In the genomic region with DNA sequence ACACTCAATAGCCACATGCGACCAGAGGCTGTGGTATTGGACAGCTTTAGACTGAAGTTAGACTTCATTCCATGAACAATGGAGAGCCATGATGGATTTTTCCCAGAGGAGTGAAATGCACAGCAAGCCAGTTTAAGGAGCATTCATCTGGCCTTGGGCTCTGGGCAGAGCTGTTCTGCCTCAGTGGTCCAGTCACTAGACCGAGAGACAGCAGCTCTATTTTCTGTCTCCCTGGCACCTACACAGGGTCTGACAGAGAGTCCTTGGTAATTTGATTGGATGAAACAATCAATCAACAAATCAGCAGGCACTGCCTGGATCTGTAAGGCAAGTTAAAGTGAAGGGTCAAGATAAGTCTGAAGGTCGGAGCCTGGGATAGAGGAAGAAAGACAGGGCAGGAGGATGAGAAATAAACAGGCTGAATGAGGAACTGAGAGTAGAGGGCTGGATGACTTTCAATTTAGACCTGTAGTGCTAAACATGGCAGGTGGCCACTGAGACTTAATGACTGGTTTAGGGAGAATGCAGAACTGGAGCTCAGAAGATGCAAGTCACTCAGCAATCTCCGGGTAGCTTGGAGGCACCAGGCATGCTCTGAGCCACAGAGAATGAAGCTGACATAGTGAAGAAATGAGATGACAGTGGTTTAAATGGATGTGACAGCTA, we compare ENCODE assay signal across 9 cellular contexts.
DNase-seq lines count a peak whose midpoint lies in the region; ATAC-seq and TF ChIP-seq lines count a peak whose summit lies in the region.
"Had no signal": no experiment of that assay in that cellular context is flagged by ENCODE, and none has a peak within 500 bp of the region (broad histone marks: within the 10 kb centered on the region; RNA-seq: fewer than 3 reads in every experiment).

No MANE protein-coding gene starts in this region.

- TF ChIP-seq POLR2A in sigmoid colon (IDR thresholded peaks at IDR 0.05), result no peak

- DNase-seq in pons (ENCODE audit: low spot score) (peak; percentile 38), substantia nigra (lab: John Stamatoyannopoulos, UW) (no peak), MCF 10A (ENCODE audit: unreplicated experiment) (no peak), osteoblast (ENCODE audit: insufficient read length, low spot score, missing footprints) (no peak), sigmoid colon (no peak)

- TF ChIP-seq EP300 in sigmoid colon (IDR thresholded peaks at IDR 0.05), result no peak

- TF ChIP-seq CTCF in MCF 10A (IDR thresholded peaks at IDR 0.05; ENCODE audit: unreplicated experiment) (no peak), osteoblast (IDR thresholded peaks at IDR 0.05; ENCODE audit: extremely low read depth, low read depth, low read length) (no peak), sigmoid colon (IDR thresholded peaks at IDR 0.05) (no peak)

- no peaks in the 10 kb centered on the region for H3K36me3 ChIP-seq in osteoblast (ENCODE audit: insufficient read depth, low read length)
- H3K36me3 ChIP-seq in sigmoid colon, result no peaks in the 10 kb centered on the region
- H3K36me3 ChIP-seq: SJSA1 had no signal

- CTCF ChIA-PET in MCF 10A (lab: Yijun Ruan, JAX), result interaction anchor here (0.6 to 0.8 kb wide), 2 partner anchors 21 to 1416 kb away, joined by 3 to 4 read pairs; no protein-coding TSS in a partner anchor

- H4K20me1 ChIP-seq in osteoblast (ENCODE audit: insufficient read depth, low read length), result no peaks in the 10 kb centered on the region

- H3K9me3 ChIP-seq in osteoblast (ENCODE audit: low read depth, low read length) (no peaks in the 10 kb centered on the region), sigmoid colon (no peaks in the 10 kb centered on the region)
- H3K9me3 ChIP-seq: SJSA1 had no signal

- H3K36me3 Mint-ChIP-seq in IgD-negative memory B cell (no peaks in the 10 kb centered on the region), MCF 10A (ENCODE audit: insufficient read depth, unreplicated experiment) (no peaks in the 10 kb centered on the region)

- H3K27ac Mint-ChIP-seq in IgD-negative memory B cell, result no peak overlapping the region
- H3K27ac Mint-ChIP-seq in MCF 10A (ENCODE audit: low read depth, unreplicated experiment), result no peak overlapping the region

- H3K4me1 Mint-ChIP-seq in IgD-negative memory B cell, result peaks cover 15 to 24% (median 19%) of the 10 kb centered on the region in 3 donors
- H3K4me1 Mint-ChIP-seq in MCF 10A (ENCODE audit: insufficient read depth, unreplicated experiment), result no peaks in the 10 kb centered on the region

- no peak overlapping the region for H3K4me2 ChIP-seq in osteoblast (ENCODE audit: insufficient read depth, low read length)

- intact Hi-C loops in MCF 10A (cut with micrococcal nuclease), result no loop called here
- intact Hi-C loops in sigmoid colon (cut with DNase I), result no loop called here

- no peak overlapping the region for H2AFZ ChIP-seq in osteoblast (ENCODE audit: low read length)

- 69 to 88% methylated on average over 4 of the region's 4 CpGs for WGBS in sigmoid colon, 2 donors

- no TSS peak for BruUV-seq in MCF 10A (replicated peaks; lab: Mats Ljungman, UMichigan)

- H3K27me3 Mint-ChIP-seq in IgD-negative memory B cell (peaks cover 4% of the 10 kb centered on the region), MCF 10A (ENCODE audit: insufficient read depth, unreplicated experiment) (peaks cover 47% of the 10 kb centered on the region)

- H3K27ac ChIP-seq in substantia nigra (ENCODE audit: low read depth, low read length, poor library complexity, severe bottlenecking), result no peak overlapping the region
- H3K27ac ChIP-seq in osteoblast (ENCODE audit: low read depth, low read length), result no peak overlapping the region
- no peak overlapping the region for H3K27ac ChIP-seq in sigmoid colon
- H3K27ac ChIP-seq: SJSA1 had no signal

- H3K4me3 Mint-ChIP-seq in IgD-negative memory B cell (peak overlapping the region in 3 of 4 donors; percentile 34 to 90 (median 87)), MCF 10A (ENCODE audit: unreplicated experiment) (no peak overlapping the region)

- H3K4me1 ChIP-seq in osteoblast (ENCODE audit: insufficient read depth, low read length) (no peaks in the 10 kb centered on the region), sigmoid colon (no peaks in the 10 kb centered on the region)
- H3K4me1 ChIP-seq: SJSA1 had no signal

- POLR2A ChIA-PET in MCF 10A (lab: Yijun Ruan, JAX), result no interaction called here

- no peaks in the 10 kb centered on the region for H3K27me3 ChIP-seq in osteoblast (ENCODE audit: insufficient read depth, low read length)
- H3K27me3 ChIP-seq in sigmoid colon, result no peaks in the 10 kb centered on the region
- H3K27me3 ChIP-seq: SJSA1 had no signal

- H3K4me3 ChIP-seq in osteoblast (ENCODE audit: insufficient read depth, low read length) (no peak overlapping the region), sigmoid colon (no peak overlapping the region)
- H3K4me3 ChIP-seq: SJSA1 had no signal

- no peaks in the 10 kb centered on the region for H3K79me2 ChIP-seq in osteoblast (ENCODE audit: insufficient read depth, low read length)

- H3K9me3 Mint-ChIP-seq in IgD-negative memory B cell (peaks cover 0 to 2% (median 0%) of the 10 kb centered on the region in 3 donors), MCF 10A (ENCODE audit: unreplicated experiment) (no peaks in the 10 kb centered on the region)

- ATAC-seq in GM19043 (IDR thresholded peaks at IDR 0.05; ENCODE audit: low read depth, unreplicated experiment) (peak; percentile 93), HG02763 (IDR thresholded peaks at IDR 0.05; ENCODE audit: unreplicated experiment) (peak; percentile 94)
